Comparison of ENCODE assay signal across 12 cellular contexts in the genomic region with DNA sequence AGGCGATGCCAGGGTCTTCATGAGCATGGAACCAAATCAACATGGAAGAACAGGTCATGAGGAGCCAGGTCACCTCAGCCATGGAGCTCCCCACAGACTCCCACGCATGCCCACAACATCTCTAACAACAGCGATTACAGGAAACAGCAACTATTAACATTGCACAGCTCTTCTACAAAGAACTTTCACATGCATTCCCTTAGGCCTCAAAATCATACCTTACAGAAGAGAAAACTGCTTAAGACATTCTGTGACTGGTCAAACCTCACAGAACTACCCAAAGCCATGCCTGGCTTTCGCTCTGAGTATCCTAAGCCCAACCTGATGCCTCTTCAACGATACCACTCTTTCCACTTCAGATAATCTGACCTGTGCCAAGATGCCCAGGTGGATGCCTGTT.
A peak's percentile ranks its signal among the peaks of the same experiment; 100 is the strongest.
DNase-seq lines count a peak whose midpoint lies in the region; ATAC-seq, FAIRE-seq and TF ChIP-seq lines count a peak whose summit lies in the region.
"Had no signal": no experiment of that assay in that cellular context is flagged by ENCODE, and none has a peak within 500 bp of the region (broad histone marks: within the 10 kb centered on the region; RNA-seq: fewer than 3 reads in every experiment).

No MANE protein-coding gene starts in this region.

- peaks cover 50% of the 10 kb centered on the region for H3K36me3 Mint-ChIP-seq in CD4-positive, alpha-beta T cell (ENCODE audit: low read depth)

- H3K4me1 Mint-ChIP-seq in CD4-positive, alpha-beta T cell (ENCODE audit: low read depth), result peaks cover 89% of the 10 kb centered on the region

- H3K27ac ChIP-seq in CD4-positive, alpha-beta T cell (ENCODE audit: low read depth, low read length), result no peak overlapping the region
- H3K27ac ChIP-seq: ovary had no signal

- H3K27me3 ChIP-seq in CD4-positive, alpha-beta T cell (ENCODE audit: control insufficient read depth, insufficient read depth, low read length), result no peaks in the 10 kb centered on the region
- H3K27me3 ChIP-seq: ovary had no signal

- no peak overlapping the region for H3K4me3 Mint-ChIP-seq in CD4-positive, alpha-beta T cell

- H3K9me3 Mint-ChIP-seq in CD4-positive, alpha-beta T cell, result no peaks in the 10 kb centered on the region

- intact Hi-C loops in CD4-positive, alpha-beta T cell (cut with DNase I, micrococcal nuclease), result no loop called here

- peak overlapping the region; percentile 68 for H3K27ac Mint-ChIP-seq in CD4-positive, alpha-beta T cell

- POLR2A ChIA-PET in CD4-positive, alpha-beta T cell (lab: Charles Lee), result no interaction called here

- H3K27me3 Mint-ChIP-seq in CD4-positive, alpha-beta T cell, result no peaks in the 10 kb centered on the region

- CTCF ChIA-PET in CD4-positive, alpha-beta T cell (lab: Charles Lee), result interaction anchor here (1.0 kb wide), 1 partner anchor 93 kb away, joined by 4 read pairs; no protein-coding TSS in a partner anchor

- no peak for ATAC-seq in CD4-positive, alpha-beta T cell (ENCODE audit: poor library complexity)
- peak; percentile 53 for ATAC-seq in GM18909 (IDR thresholded peaks at IDR 0.05; ENCODE audit: poor library complexity, unreplicated experiment)
- ATAC-seq in HG02852 (IDR thresholded peaks at IDR 0.05; ENCODE audit: unreplicated experiment), result peak; percentile 48
- ATAC-seq: esophagus mucosa had no signal

- no peak for FAIRE-seq in RCC 7860 (lab: Jason Lieb, UNC)

- no peaks in the 10 kb centered on the region for H3K9me3 ChIP-seq in CD4-positive, alpha-beta T cell (ENCODE audit: control insufficient read depth, low read length)
- H3K9me3 ChIP-seq: ovary had no signal

- DNase-seq in CD4-positive, alpha-beta T cell, result no peak
- DNase-seq in NCI-H2029 treated with DMSO at 0.1 percent for 48 hours (lab: John Stamatoyannopoulos, UW) (peak; percentile 46), NCI-H1105 (lab: John Stamatoyannopoulos, UW) (no peak), ureter (ENCODE audit: low spot score) (no peak), HT-29 (ENCODE audit: low spot score) (no peak), RCC 7860 (ENCODE audit: low spot score) (no peak)
- DNase-seq: C1 segment of cervical spinal cord, kidney glomerular epithelial cell, ovary had no signal

- TF ChIP-seq CTCF in CD4-positive, alpha-beta T cell (IDR thresholded peaks at IDR 0.05), result no peak
